ENCODE assay signal across 19 cellular contexts in the genomic region with DNA sequence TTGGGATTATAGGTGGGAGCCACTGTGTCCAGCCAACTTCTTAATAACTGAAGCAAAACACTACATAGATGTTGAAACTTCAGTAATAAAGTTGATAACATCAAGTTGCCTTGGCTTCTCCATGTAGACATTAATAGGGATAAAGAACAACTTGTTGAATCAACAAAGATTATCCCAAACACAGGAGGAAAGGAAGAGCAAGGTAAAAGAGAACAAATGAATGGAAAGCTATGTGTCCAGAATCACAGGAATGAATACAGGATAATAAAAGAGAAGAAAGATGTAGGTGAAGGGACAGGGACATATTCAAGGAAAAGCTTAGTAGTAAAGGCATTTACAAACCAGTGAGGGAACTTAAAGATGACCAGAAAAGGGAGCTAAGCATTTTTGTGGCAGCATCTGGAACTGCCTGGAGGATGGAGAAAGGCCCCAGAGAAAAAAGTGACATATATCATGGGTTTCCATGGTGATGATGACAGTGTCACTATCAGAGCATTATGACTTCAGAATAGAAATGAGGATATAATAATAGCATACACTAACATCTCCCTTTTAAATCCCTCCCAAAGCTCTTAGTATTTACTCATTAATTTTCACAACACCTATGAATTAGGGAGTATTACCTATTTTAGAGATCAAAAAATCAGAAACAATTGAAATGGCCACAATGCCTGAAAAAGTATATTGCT. TPM values are rescaled to one million over a fixed set of nuclear protein-coding genes. Genes with fewer than 3 reads are reported as not detected.
DNase-seq lines count a peak whose midpoint lies in the region; ATAC-seq and TF ChIP-seq lines count a peak whose summit lies in the region.
"Had no signal": no experiment of that assay in that cellular context is flagged by ENCODE, and none has a peak within 500 bp of the region (broad histone marks: within the 10 kb centered on the region; RNA-seq: fewer than 3 reads in every experiment).

No MANE protein-coding gene starts in this region.

- H3K4me3 ChIP-seq in HEK293 (ENCODE audit: low read depth, low read length) (no peak overlapping the region), neural cell (ENCODE audit: low read length) (peak overlapping the region; percentile 53), BE2C (ENCODE audit: low read depth, low read length) (no peak overlapping the region)
- H3K4me3 ChIP-seq: SJCRH30 had no signal

- ATAC-seq in HG02610 (IDR thresholded peaks at IDR 0.05; ENCODE audit: unreplicated experiment): no peak

- TF ChIP-seq EP300 in neural cell (conservative IDR thresholded peaks at IDR 0.05; ENCODE audit: poor library complexity, severe bottlenecking): peak; percentile 69

- H3K36me3 ChIP-seq in HEK293 (ENCODE audit: control insufficient read depth in 2 of 2, insufficient read depth in 1 of 2, low read length in 2 of 2): no peaks in the 10 kb centered on the region
- H3K36me3 ChIP-seq in neural cell (ENCODE audit: insufficient read depth, low read length): no peaks in the 10 kb centered on the region
- no peaks in the 10 kb centered on the region for H3K36me3 ChIP-seq in BE2C
- H3K36me3 ChIP-seq: SJCRH30 had no signal

- no peaks in the 10 kb centered on the region for H3K79me2 ChIP-seq in neural cell (replicated peaks; ENCODE audit: insufficient read depth, low read length)

- H3K9me2 ChIP-seq in neural cell (ENCODE audit: insufficient read depth, low read length): no peaks in the 10 kb centered on the region

- peak; percentile 53 for TF ChIP-seq RAD21 in neural cell (conservative IDR thresholded peaks at IDR 0.05)

- H3K9me3 ChIP-seq in HEK293 (ENCODE audit: control insufficient read depth, insufficient read depth, low read depth, low read length) (no peaks in the 10 kb centered on the region), neural cell (ENCODE audit: low read length) (no peaks in the 10 kb centered on the region), BE2C (no peaks in the 10 kb centered on the region)
- H3K9me3 ChIP-seq: Caco-2, SJCRH30 had no signal

- peak overlapping the region; percentile 50 for H3K9ac ChIP-seq in neural cell (ENCODE audit: low read length)

- H3K4me2 ChIP-seq in neural cell (ENCODE audit: low read length): peak overlapping the region; percentile 78

- H3K27ac ChIP-seq in HEK293 (ENCODE audit: extremely low read depth, low read depth, low read length): no peak overlapping the region
- H3K27ac ChIP-seq in neural cell (ENCODE audit: low read length): peak overlapping the region; percentile 89
- H3K27ac ChIP-seq: SJCRH30 had no signal

- peaks cover 3% of the 10 kb centered on the region for H3F3A ChIP-seq in neural cell (ENCODE audit: insufficient read depth, low read length, poor library complexity, severe bottlenecking)

- DNase-seq in NCI-H187 treated with DMSO at 0.1 percent for 48 hours (lab: John Stamatoyannopoulos, UW): peak; percentile 21
- DNase-seq in NCI-H187 (lab: John Stamatoyannopoulos, UW): no peak
- peak; percentile 51 for DNase-seq in OCI-M1 (lab: John Stamatoyannopoulos, UW)
- DNase-seq in BE2C: no peak
- DNase-seq: Caco-2; CD4-positive, CD25-positive, alpha-beta regulatory T cell; DMS153; IMR-90; Kasumi-1; MV-4-11; NCI-H2029; NCI-H226; NCI-H526; NK-92 treated with Interleukin-12 subunit alpha and Interleukin-12 subunit beta, amount 100 ng/mL, for 24 hours; SJCRH30; T-helper 2 cell had no signal

- H3K27me3 ChIP-seq in neural cell (ENCODE audit: insufficient read depth, low read depth, low read length) (no peaks in the 10 kb centered on the region), BE2C (no peaks in the 10 kb centered on the region)
- H3K27me3 ChIP-seq: SJCRH30 had no signal

- TF ChIP-seq CTCF in HEK293 (tag by site-specific recombination; IDR thresholded peaks at IDR 0.05) (no peak), neural cell (IDR thresholded peaks at IDR 0.05; ENCODE audit: poor library complexity, severe bottlenecking) (peak; percentile 69), BE2C (IDR thresholded peaks at IDR 0.05; ENCODE audit: low read depth, low read length) (no peak)

- CTCF ChIA-PET in HEK293 (lab: Yijun Ruan, JAX): interaction anchor here (0.6 to 0.8 kb wide), 2 partner anchors 264 to 316 kb away, joined by 3 to 5 read pairs; no protein-coding TSS in a partner anchor

- H2AFZ ChIP-seq in neural cell (ENCODE audit: low read depth, low read length): no peak overlapping the region

- H3K4me1 ChIP-seq in HEK293 (ENCODE audit: control insufficient read depth, insufficient read depth, low read length): no peaks in the 10 kb centered on the region
- no peaks in the 10 kb centered on the region; the same call in 1 of the 2 replicates for H3K4me1 ChIP-seq in BE2C

- POLR2A ChIA-PET in HEK293 (lab: Yijun Ruan, JAX): no interaction called here

- no peaks in the 10 kb centered on the region for H4K20me1 ChIP-seq in neural cell (ENCODE audit: insufficient read depth)

TF ChIP-seq in HEK293, 187 proteins besides CTCF, POLR2A, EP300 and RAD21:
- no peak for TF ChIP-seq ZEB2 (tag by site-specific recombination; IDR thresholded peaks at IDR 0.05)
- TF ChIP-seq EGR2 (tag by site-specific recombination; IDR thresholded peaks at IDR 0.05; ENCODE audit: low read depth): no peak
- TF ChIP-seq SCRT2 (tag by site-specific recombination; IDR thresholded peaks at IDR 0.05): peak; percentile 73
- TF ChIP-seq SCRT1 (tag by site-specific recombination; IDR thresholded peaks at IDR 0.05; ENCODE audit: borderline replicate concordance): 0 out of 2 replicates have a peak, but pooled peaks have one; percentile 51
- no peak for TF ChIP-seq ZNF473 (tag by site-specific recombination; IDR thresholded peaks at IDR 0.05)

TF ChIP-seq in neural cell, 6 proteins besides CTCF, POLR2A, EP300 and RAD21:
- TF ChIP-seq TAF1 (IDR thresholded peaks at IDR 0.05; ENCODE audit: low read depth) (no peak), MXI1 (conservative IDR thresholded peaks at IDR 0.05; ENCODE audit: poor library complexity, severe bottlenecking) (no peak), SMC3 (conservative IDR thresholded peaks at IDR 0.05; ENCODE audit: poor library complexity) (peak; percentile 43), EZH2 (IDR thresholded peaks at IDR 0.05; ENCODE audit: borderline replicate concordance, insufficient read depth, low read length, poor library complexity, severe bottlenecking) (no peak), POLR2AphosphoS5 (IDR thresholded peaks at IDR 0.05) (peak; percentile 34)
- TF ChIP-seq, protein P1, sequence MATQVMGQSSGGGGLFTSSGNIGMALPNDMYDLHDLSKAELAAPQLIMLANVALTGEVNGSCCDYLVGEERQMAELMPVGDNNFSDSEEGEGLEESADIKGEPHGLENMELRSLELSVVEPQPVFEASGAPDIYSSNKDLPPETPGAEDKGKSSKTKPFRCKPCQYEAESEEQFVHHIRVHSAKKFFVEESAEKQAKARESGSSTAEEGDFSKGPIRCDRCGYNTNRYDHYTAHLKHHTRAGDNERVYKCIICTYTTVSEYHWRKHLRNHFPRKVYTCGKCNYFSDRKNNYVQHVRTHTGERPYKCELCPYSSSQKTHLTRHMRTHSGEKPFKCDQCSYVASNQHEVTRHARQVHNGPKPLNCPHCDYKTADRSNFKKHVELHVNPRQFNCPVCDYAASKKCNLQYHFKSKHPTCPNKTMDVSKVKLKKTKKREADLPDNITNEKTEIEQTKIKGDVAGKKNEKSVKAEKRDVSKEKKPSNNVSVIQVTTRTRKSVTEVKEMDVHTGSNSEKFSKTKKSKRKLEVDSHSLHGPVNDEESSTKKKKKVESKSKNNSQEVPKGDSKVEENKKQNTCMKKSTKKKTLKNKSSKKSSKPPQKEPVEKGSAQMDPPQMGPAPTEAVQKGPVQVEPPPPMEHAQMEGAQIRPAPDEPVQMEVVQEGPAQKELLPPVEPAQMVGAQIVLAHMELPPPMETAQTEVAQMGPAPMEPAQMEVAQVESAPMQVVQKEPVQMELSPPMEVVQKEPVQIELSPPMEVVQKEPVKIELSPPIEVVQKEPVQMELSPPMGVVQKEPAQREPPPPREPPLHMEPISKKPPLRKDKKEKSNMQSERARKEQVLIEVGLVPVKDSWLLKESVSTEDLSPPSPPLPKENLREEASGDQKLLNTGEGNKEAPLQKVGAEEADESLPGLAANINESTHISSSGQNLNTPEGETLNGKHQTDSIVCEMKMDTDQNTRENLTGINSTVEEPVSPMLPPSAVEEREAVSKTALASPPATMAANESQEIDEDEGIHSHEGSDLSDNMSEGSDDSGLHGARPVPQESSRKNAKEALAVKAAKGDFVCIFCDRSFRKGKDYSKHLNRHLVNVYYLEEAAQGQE (IDR thresholded peaks at IDR 0.05; ENCODE audit: borderline replicate concordance): peak; percentile 21

RNA-seq across cellular contexts. Expression of a gene that starts 24.0 kb away (rescaled TPM):
- polyA plus RNA-seq in neural cell: 35.5 and 37.0 TPM in 2 replicates
- polyA minus RNA-seq in neural cell: 33.8 and 40.1 TPM in 2 replicates
- 2.5 TPM for polyA plus RNA-seq in BE2C (2012; ENCODE audit: insufficient read depth, insufficient read length, low read depth)

Comparison
In these comparisons a context has a peak if more than half of its experiments do, and no peak if none do; other contexts are left out.
1. DNase-seq: peak in NCI-H187 treated with DMSO at 0.1 percent for 48 hours (single experiment) and OCI-M1 (single experiment); none in NCI-H187 (0 of 2) and BE2C (single experiment).